Comparison of ENCODE assay signal across 8 cellular contexts in genomic region chr1:155277896-155278688, GRCh38. TPM values are rescaled to one million over a fixed set of nuclear protein-coding genes. Genes with fewer than 3 reads are reported as not detected.
DNase-seq lines count a peak whose midpoint lies in the region; ATAC-seq and TF ChIP-seq lines count a peak whose summit lies in the region.

No MANE protein-coding gene starts in this region.

- no peaks in the 10 kb centered on the region for H3K27me3 Mint-ChIP-seq in activated CD4-positive, alpha-beta T cell treated with anti-CD3 and anti-CD28 coated beads for 36 hours
- H3K27me3 Mint-ChIP-seq in chondrocyte (ENCODE audit: low read depth) = no peaks in the 10 kb centered on the region

- no peaks in the 10 kb centered on the region for H3K36me3 Mint-ChIP-seq in activated CD4-positive, alpha-beta T cell treated with anti-CD3 and anti-CD28 coated beads for 36 hours (ENCODE audit: low read depth)
- peaks cover 4% of the 10 kb centered on the region for H3K36me3 Mint-ChIP-seq in chondrocyte (ENCODE audit: low read depth)

- CTCF ChIA-PET in activated CD4-positive, alpha-beta T cell treated with anti-CD3 and anti-CD28 coated beads for 36 hours (lab: Charles Lee) = interaction anchor here (0.5 to 2.7 kb wide), 10 partner anchors 8 to 1262 kb away, joined by 3 to 15 read pairs (median 3); partner anchors contain the start of genes FDPS and THBS3

- TF ChIP-seq CTCF in chondrocyte (IDR thresholded peaks at IDR 0.05) = peak; percentile 50

- no peaks in the 10 kb centered on the region for H3K9me3 Mint-ChIP-seq in activated CD4-positive, alpha-beta T cell treated with anti-CD3 and anti-CD28 coated beads for 36 hours (ENCODE audit: low read depth)
- H3K9me3 Mint-ChIP-seq in chondrocyte (ENCODE audit: low read depth) = no peaks in the 10 kb centered on the region

- ATAC-seq in activated CD4-positive, alpha-beta T cell treated with anti-CD3 and anti-CD28 coated beads for 36 hours = peak; percentile 48
- ATAC-seq in GM19467 (IDR thresholded peaks at IDR 0.05; ENCODE audit: unreplicated experiment) = no peak

- peak; percentile 51 to 70 for DNase-seq in NCI-H524 (lab: John Stamatoyannopoulos, UW)
- DNase-seq in NCI-H524 treated with DMSO at 0.1 percent for 48 hours (lab: John Stamatoyannopoulos, UW) = no peak
- peak; percentile 90 for DNase-seq in NCI-H2107 treated with DMSO at 0.1 percent for 48 hours (lab: John Stamatoyannopoulos, UW; ENCODE audit: unreplicated experiment)
- peak; percentile 91 for DNase-seq in activated CD4-positive, alpha-beta T cell treated with anti-CD3 and anti-CD28 coated beads for 36 hours
- DNase-seq in chondrocyte (ENCODE audit: low spot score) = no peak
- peak; percentile 21 to 42 for DNase-seq in lung microvascular endothelial cell (ENCODE audit: low read depth in 2 of 2)
- peak; percentile 50 for DNase-seq in stimulated activated CD8-positive, alpha-beta memory T cell treated with anti-CD3 and anti-CD28 coated beads, Interleukin-12 subunit alpha, Interleukin-12 subunit beta, amount 100 ng/mL, for 4 hours (ENCODE audit: low read depth)

- POLR2A ChIA-PET in activated CD4-positive, alpha-beta T cell treated with anti-CD3 and anti-CD28 coated beads for 36 hours (lab: Charles Lee) = interaction anchor here (0.5 to 0.6 kb wide), 2 partner anchors 45 to 1188 kb away, joined by 3 read pairs; no protein-coding TSS in a partner anchor

- H3K4me3 Mint-ChIP-seq in activated CD4-positive, alpha-beta T cell treated with anti-CD3 and anti-CD28 coated beads for 36 hours = peak overlapping the region; percentile 63
- peak overlapping the region; percentile 75 for H3K4me3 Mint-ChIP-seq in chondrocyte (ENCODE audit: unreplicated experiment)

- H3K4me1 Mint-ChIP-seq in activated CD4-positive, alpha-beta T cell treated with anti-CD3 and anti-CD28 coated beads for 36 hours = peaks cover 24% of the 10 kb centered on the region
- H3K4me1 Mint-ChIP-seq in chondrocyte (ENCODE audit: low read depth) = peaks cover 19% of the 10 kb centered on the region

- intact Hi-C loops in activated CD4-positive, alpha-beta T cell treated with anti-CD3 and anti-CD28 coated beads for 36 hours (cut with DNase I, micrococcal nuclease) = loop anchor here (1.0 to 5.0 kb wide), 11 partner anchors 16 to 699 kb away; partner anchors contain the start of genes FDPS (in 2 of the 2), ARHGEF2 (in 1 of the 2), ASH1L (in 1 of the 2) and DAP3 (in 1 of the 2)

- H3K27ac Mint-ChIP-seq in activated CD4-positive, alpha-beta T cell treated with anti-CD3 and anti-CD28 coated beads for 36 hours = no peak overlapping the region
- H3K27ac Mint-ChIP-seq in chondrocyte (ENCODE audit: unreplicated experiment) = no peak overlapping the region

RNA-seq across cellular contexts. Expression of gene HCN3, which starts 0.8 kb away (rescaled TPM):
- total RNA-seq in activated CD4-positive, alpha-beta T cell treated with anti-CD3 and anti-CD28 coated beads for 36 hours = 1 to 10 TPM; 1.9 to 2.3 TPM
- total RNA-seq in chondrocyte (4.3 to 4.4 TPM (median 4.4 TPM) in 3 replicates), lung microvascular endothelial cell (0.44 and 0.60 TPM in 2 replicates)

RNA-seq across cellular contexts. Expression of gene CLK2, which starts 4.8 kb away (rescaled TPM):
- 10 to 100 TPM; 81.4 to 86.6 TPM for total RNA-seq in activated CD4-positive, alpha-beta T cell treated with anti-CD3 and anti-CD28 coated beads for 36 hours
- total RNA-seq in chondrocyte (36.7 to 50.2 TPM (median 37.0 TPM) in 3 replicates), lung microvascular endothelial cell (12.2 and 24.0 TPM in 2 replicates)

RNA-seq across cellular contexts. Expression of gene SCAMP3, which starts 15.9 kb away (rescaled TPM):
- 10 to 100 TPM; 82.0 to 95.5 TPM for total RNA-seq in activated CD4-positive, alpha-beta T cell treated with anti-CD3 and anti-CD28 coated beads for 36 hours
- total RNA-seq in chondrocyte (68.3 to 77.1 TPM (median 71.4 TPM) in 3 replicates), lung microvascular endothelial cell (24.8 and 34.1 TPM in 2 replicates)

RNA-seq across cellular contexts. Expression of gene ENTREP3, which starts 22.8 kb away (rescaled TPM):
- 10 to 100 TPM; 29.7 to 34.8 TPM for total RNA-seq in activated CD4-positive, alpha-beta T cell treated with anti-CD3 and anti-CD28 coated beads for 36 hours
- total RNA-seq in chondrocyte (34.0 to 42.8 TPM (median 42.8 TPM) in 3 replicates), lung microvascular endothelial cell (2.4 and 3.0 TPM in 2 replicates)

RNA-seq across cellular contexts. Expression of gene PKLR, which starts 23.1 kb away (rescaled TPM):
- not detected for total RNA-seq in activated CD4-positive, alpha-beta T cell treated with anti-CD3 and anti-CD28 coated beads for 36 hours
- total RNA-seq in chondrocyte = not detected in 3 replicates
- under 0.01 TPM in 1 of 2 replicates, not detected in the other for total RNA-seq in lung microvascular endothelial cell

Comparison
In these comparisons a context has a peak if more than half of its experiments do, and no peak if none do; other contexts are left out.
1. DNase-seq: peak in NCI-H524 (2 of 2), NCI-H2107 treated with DMSO at 0.1 percent for 48 hours (single experiment), activated CD4-positive, alpha-beta T cell treated with anti-CD3 and anti-CD28 coated beads for 36 hours (single experiment), lung microvascular endothelial cell (2 of 2) and stimulated activated CD8-positive, alpha-beta memory T cell treated with anti-CD3 and anti-CD28 coated beads, Interleukin-12 subunit alpha, Interleukin-12 subunit beta, amount 100 ng/mL, for 4 hours (single experiment); none in NCI-H524 treated with DMSO at 0.1 percent for 48 hours (single experiment) and chondrocyte (single experiment).